30 cellular contexts compared by ENCODE assay signal in genomic region chr1:109898842-109899241, GRCh38.
"Had no signal": no experiment of that assay in that cellular context is flagged by ENCODE, and none has a peak within 500 bp of the region (broad histone marks: within the 10 kb centered on the region; RNA-seq: fewer than 3 reads in every experiment).

No MANE protein-coding gene starts in this region.

- H3K36me3 ChIP-seq: cardiac muscle cell, colonic mucosa, lower lobe of right lung, pancreas, sigmoid colon, thoracic aorta, tibial nerve, upper lobe of left lung had no signal

- H3K9me3 ChIP-seq: colonic mucosa, lower lobe of right lung, pancreas, sigmoid colon, thoracic aorta, tibial nerve, upper lobe of left lung had no signal

- H3K27ac ChIP-seq: cardiac muscle cell, colonic mucosa, dorsolateral prefrontal cortex, epithelial cell of prostate, lower lobe of right lung, pancreas, sigmoid colon, thoracic aorta, tibial nerve had no signal

- FAIRE-seq: islet of Langerhans, pancreas, urothelium cell line had no signal

- H3K27me3 Mint-ChIP-seq: central memory CD8-positive, alpha-beta T cell; stimulated activated memory B cell treated with anti-CD40 and anti-IgM and Interleukin-4, amounts not matched to agents 10 μg/mL and 1 μg/mL and 100 μg/mL, for 72 hours had no signal

- H3K4me1 ChIP-seq: colonic mucosa had no signal

- H3K4me1 Mint-ChIP-seq: central memory CD8-positive, alpha-beta T cell had no signal

- DNase-seq: colonic mucosa; dorsolateral prefrontal cortex; effector CD4-positive, alpha-beta T cell; foreskin melanocyte; head of caudate nucleus; hippocampal formation; left colon; left ventricle myocardium superior; lower lobe of right lung; mesenchymal stem cell; naive thymus-derived CD8-positive, alpha-beta T cell; nephron progenitor cell; occipital lobe; pancreas; sigmoid colon; stimulated activated CD4-positive, alpha-beta T cell treated with anti-CD3 and anti-CD28 coated beads, Interleukin-2, amount 100 ng/mL, for 24 hours; stimulated activated CD4-positive, alpha-beta T cell treated with anti-CD3 and anti-CD28 coated beads, Interleukin-4, amount 100 ng/mL, for 24 hours; stimulated activated naive CD8-positive, alpha-beta T cell treated with anti-CD3 and anti-CD28 coated beads, Interleukin-15, Interleukin-2, amounts not matched to agents 100 U/mL and 50 U/mL, for 24 hours; substantia nigra; upper lobe of left lung had no signal

- H3K27ac Mint-ChIP-seq: mesothelial cell of epicardium; nephron progenitor cell; stimulated activated memory B cell treated with anti-CD40 and anti-IgM and Interleukin-4, amounts not matched to agents 10 μg/mL and 1 μg/mL and 100 μg/mL, for 72 hours had no signal

- H3K27me3 ChIP-seq: cardiac muscle cell, colonic mucosa, dorsolateral prefrontal cortex, pancreas, sigmoid colon, tibial nerve, upper lobe of left lung had no signal

- H3K4me3 Mint-ChIP-seq: central memory CD8-positive, alpha-beta T cell; mesothelial cell of epicardium; naive thymus-derived CD8-positive, alpha-beta T cell; nephron progenitor cell; stimulated activated memory B cell treated with anti-CD40 and anti-IgM and Interleukin-4, amounts not matched to agents 10 μg/mL and 1 μg/mL and 100 μg/mL, for 72 hours had no signal

- ATAC-seq: esophagus mucosa; left colon; left ventricle myocardium superior; lower lobe of right lung; naive thymus-derived CD8-positive, alpha-beta T cell; pancreas; stimulated activated memory B cell treated with anti-CD40 and anti-IgM and Interleukin-4, amounts not matched to agents 10 μg/mL and 1 μg/mL and 100 μg/mL, for 72 hours; stimulated activated naive CD8-positive, alpha-beta T cell treated with anti-CD3 and anti-CD28 coated beads, Interleukin-15, Interleukin-2, amounts not matched to agents 100 U/mL and 50 U/mL, for 24 hours had no signal

- H3K9me3 Mint-ChIP-seq: central memory CD8-positive, alpha-beta T cell; mesothelial cell of epicardium; naive thymus-derived CD8-positive, alpha-beta T cell; nephron progenitor cell; stimulated activated memory B cell treated with anti-CD40 and anti-IgM and Interleukin-4, amounts not matched to agents 10 μg/mL and 1 μg/mL and 100 μg/mL, for 72 hours had no signal

- H3K36me3 Mint-ChIP-seq: mesothelial cell of epicardium; naive thymus-derived CD8-positive, alpha-beta T cell; stimulated activated memory B cell treated with anti-CD40 and anti-IgM and Interleukin-4, amounts not matched to agents 10 μg/mL and 1 μg/mL and 100 μg/mL, for 72 hours had no signal

- H3K4me3 ChIP-seq: cardiac muscle cell, colonic mucosa, dorsolateral prefrontal cortex, lower lobe of right lung, pancreas, sigmoid colon, thoracic aorta, tibial nerve, upper lobe of left lung had no signal
